11 cellular contexts compared by ENCODE assay signal in genomic region chr11:2303627-2304155, GRCh38. TPM values are rescaled to one million over a fixed set of nuclear protein-coding genes. Genes with fewer than 3 reads are reported as not detected.
DNase-seq lines count a peak whose midpoint lies in the region; ATAC-seq, FAIRE-seq and TF ChIP-seq lines count a peak whose summit lies in the region.
"Had no signal": no experiment of that assay in that cellular context is flagged by ENCODE, and none has a peak within 500 bp of the region (broad histone marks: within the 10 kb centered on the region; RNA-seq: fewer than 3 reads in every experiment).

No MANE protein-coding gene starts in this region.

- no peaks in the 10 kb centered on the region for H3K9me2 ChIP-seq in Loucy (replicated peaks; ENCODE audit: low read depth, low read length)

- H3K9me3 Mint-ChIP-seq in activated T-cell treated with anti-CD3 and anti-CD28 coated beads, Interleukin-2, amount 50 U/mL, for 72 hours, result no peaks in the 10 kb centered on the region
- H3K9me3 Mint-ChIP-seq: WTC11 had no signal

- H3K27me3 ChIP-seq in Loucy (ENCODE audit: insufficient read depth, low read length, poor library complexity, severe bottlenecking), result no peaks in the 10 kb centered on the region

- H3K9ac ChIP-seq in Loucy (ENCODE audit: low read depth, low read length, poor library complexity, severe bottlenecking) (peak overlapping the region; percentile 97), kidney (ENCODE audit: low read length in 2 of 2) (no peak overlapping the region)

- peak overlapping the region; percentile 96 for H3K4me2 ChIP-seq in Loucy (ENCODE audit: low read depth, low read length, poor library complexity, severe bottlenecking)

- no peak overlapping the region for H3K27ac ChIP-seq in kidney (ENCODE audit: low read depth in 2 of 2, low read length in 2 of 2)
- peak overlapping the region in 13 of 21 experiments; percentile 21 to 93 (median 74) for H3K27ac ChIP-seq in skin epidermis

- no peak for ATAC-seq in activated T-cell treated with anti-CD3 and anti-CD28 coated beads, Interleukin-2, amount 50 U/mL, for 72 hours (replicated peaks in 1 of 2)
- ATAC-seq: WTC11 had no signal

- H3K4me3 Mint-ChIP-seq in activated T-cell treated with anti-CD3 and anti-CD28 coated beads, Interleukin-2, amount 50 U/mL, for 72 hours, result peak overlapping the region; percentile 97 to 98
- H3K4me3 Mint-ChIP-seq: WTC11 had no signal

- peaks cover 7% of the 10 kb centered on the region for H3F3A ChIP-seq in Loucy (ENCODE audit: low read depth)

- DNase-seq in activated T-cell treated with anti-CD3 and anti-CD28 coated beads, Interleukin-2, amount 50 U/mL, for 72 hours, result no peak
- DNase-seq in kidney (peak; percentile 63), activated gamma-delta T cell treated with Interleukin-2 at 50 U/mL for 16 hours (no peak), cerebellar cortex (ENCODE audit: low spot score) (no peak)
- no peak for DNase-seq in stimulated activated CD8-positive, alpha-beta memory T cell treated with anti-CD3 and anti-CD28 coated beads, Interleukin-4, amount 100 ng/mL, for 48 hours
- no peak for DNase-seq in stimulated activated CD4-positive, alpha-beta T cell treated with anti-CD3 and anti-CD28 coated beads, Interleukin-12 subunit alpha, Interleukin-12 subunit beta, amount 100 ng/mL, for 4 hours
- DNase-seq: NCI-H1105 treated with DMSO at 0.1 percent for 48 hours had no signal

- H3K4me1 ChIP-seq in Loucy (ENCODE audit: insufficient read depth, low read length, poor library complexity, severe bottlenecking) (peaks cover 56% of the 10 kb centered on the region), kidney (ENCODE audit: control insufficient read depth in 1 of 2, insufficient read depth in 1 of 2, low read depth in 1 of 2, low read length in 2 of 2) (peaks cover 6 to 16% of the 10 kb centered on the region in 2 donors)
- H3K4me1 ChIP-seq: HAP-1 had no signal

- H2AFZ ChIP-seq in Loucy (ENCODE audit: low read length), result no peak overlapping the region

- H3K27ac Mint-ChIP-seq in activated T-cell treated with anti-CD3 and anti-CD28 coated beads, Interleukin-2, amount 50 U/mL, for 72 hours, result no peak overlapping the region
- H3K27ac Mint-ChIP-seq: WTC11 had no signal

- FAIRE-seq in kidney (lab: Jason Lieb, UNC), result no peak

- H3K27me3 Mint-ChIP-seq in activated T-cell treated with anti-CD3 and anti-CD28 coated beads, Interleukin-2, amount 50 U/mL, for 72 hours (ENCODE audit: low read depth), result no peaks in the 10 kb centered on the region

- peaks cover 16% of the 10 kb centered on the region for H4K20me1 ChIP-seq in Loucy (ENCODE audit: insufficient read depth, low read length, poor library complexity, severe bottlenecking)

- peaks cover 33% of the 10 kb centered on the region for H3K4me1 Mint-ChIP-seq in activated T-cell treated with anti-CD3 and anti-CD28 coated beads, Interleukin-2, amount 50 U/mL, for 72 hours (ENCODE audit: low read depth)

- peaks cover 74% of the 10 kb centered on the region for H3K79me2 ChIP-seq in Loucy (ENCODE audit: insufficient read depth, low read length)

- H3K36me3 ChIP-seq in Loucy (ENCODE audit: insufficient read depth, low read length), result no peaks in the 10 kb centered on the region
- H3K36me3 ChIP-seq in kidney (ENCODE audit: control insufficient read depth in 1 of 2, insufficient read depth in 2 of 2, low read length in 2 of 2), result no peaks in the 10 kb centered on the region
- H3K36me3 ChIP-seq: HAP-1 had no signal

- peak overlapping the region; percentile 90 for H3K4me3 ChIP-seq in Loucy (ENCODE audit: low read length, poor library complexity, severe bottlenecking)
- H3K4me3 ChIP-seq in kidney (ENCODE audit: low read length in 2 of 2), result no peak overlapping the region
- H3K4me3 ChIP-seq in skin epidermis, result peak overlapping the region in 1 of 7 experiments; percentile 28
- H3K4me3 ChIP-seq: HAP-1 had no signal

- H3K36me3 Mint-ChIP-seq in activated T-cell treated with anti-CD3 and anti-CD28 coated beads, Interleukin-2, amount 50 U/mL, for 72 hours (ENCODE audit: insufficient read depth in 2 of 2), result peaks cover 0 to 2% of the 10 kb centered on the region in 2 donors
- H3K36me3 Mint-ChIP-seq: WTC11 had no signal

- H3K9me3 ChIP-seq in Loucy (ENCODE audit: insufficient read depth, low read depth, low read length) (no peaks in the 10 kb centered on the region), kidney (ENCODE audit: control insufficient read depth in 1 of 2, low read length in 2 of 2) (no peaks in the 10 kb centered on the region)
- H3K9me3 ChIP-seq: HAP-1 had no signal

- intact Hi-C loops in kidney (cut with DNase I), result loop anchor here (5.0 kb wide), 1 partner anchor 114 kb away; no protein-coding TSS in a partner anchor

- no peak for TF ChIP-seq CTCF in Loucy (conservative IDR thresholded peaks at IDR 0.05; ENCODE audit: low read length)
- TF ChIP-seq CTCF in kidney (IDR thresholded peaks at IDR 0.05; ENCODE audit: borderline replicate concordance, extremely low read depth, insufficient read depth), result no peak

RNA-seq across cellular contexts. Expression of gene TSPAN32, which starts 1.9 kb away (rescaled TPM):
- 10 to 100 TPM in 1 of 2 donors, 1 to 10 TPM in 1; 8.6 to 10.2 TPM for total RNA-seq in activated T-cell treated with anti-CD3 and anti-CD28 coated beads, Interleukin-2, amount 50 U/mL, for 72 hours
- total RNA-seq in kidney, result 6.1 TPM
- 0.75 TPM for polyA plus RNA-seq in kidney (ENCODE audit: insufficient read depth, low read depth, low replicate concordance)
- total RNA-seq: WTC11 had no signal

RNA-seq across cellular contexts. Expression of gene C11orf21, which starts 2.0 kb away (rescaled TPM):
- 10 to 100 TPM; 13.6 to 16.6 TPM for total RNA-seq in activated T-cell treated with anti-CD3 and anti-CD28 coated beads, Interleukin-2, amount 50 U/mL, for 72 hours
- 4.9 TPM for total RNA-seq in kidney
- 0.17 TPM for polyA plus RNA-seq in kidney (ENCODE audit: insufficient read depth, low read depth, low replicate concordance)

RNA-seq across cellular contexts. Expression of gene ASCL2, which starts 33.3 kb away (rescaled TPM):
- total RNA-seq in activated T-cell treated with anti-CD3 and anti-CD28 coated beads, Interleukin-2, amount 50 U/mL, for 72 hours, result 1 to 10 TPM in 1 of 2 donors, under 1 TPM in 1; 0.38 to 1.7 TPM
- 5.0 TPM for total RNA-seq in kidney
- 1.2 TPM for polyA plus RNA-seq in kidney (ENCODE audit: insufficient read depth, low read depth, low replicate concordance)

Comparison
In these comparisons a context has a peak if more than half of its experiments do, and no peak if none do; other contexts are left out.
1. H3K27ac ChIP-seq: peak in skin epidermis (13 of 21); none in kidney (0 of 2).